Comparison of ENCODE assay signal across 11 cellular contexts in the genomic region with DNA sequence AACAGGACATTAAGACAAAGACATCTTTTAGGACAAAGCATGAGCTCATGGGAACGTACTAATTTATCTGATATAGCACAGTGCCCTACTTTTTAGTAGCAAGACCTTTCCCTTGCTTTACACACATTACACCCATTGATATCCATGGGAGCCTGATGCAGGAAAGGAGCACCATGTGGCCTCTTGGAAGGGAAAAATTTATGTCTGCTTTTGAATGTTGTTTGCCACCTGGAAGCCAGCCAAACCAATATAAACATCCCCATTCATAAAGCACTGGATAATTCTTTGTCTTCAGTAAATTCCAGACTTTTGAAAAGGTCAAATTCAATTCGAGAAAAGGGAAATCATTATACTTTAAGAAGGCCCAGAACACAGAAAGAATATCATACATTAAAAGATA.
A peak's percentile ranks its signal among the peaks of the same experiment; 100 is the strongest.
DNase-seq lines count a peak whose midpoint lies in the region; ATAC-seq and TF ChIP-seq lines count a peak whose summit lies in the region.
"Had no signal": no experiment of that assay in that cellular context is flagged by ENCODE, and none has a peak within 500 bp of the region (broad histone marks: within the 10 kb centered on the region; RNA-seq: fewer than 3 reads in every experiment).

No MANE protein-coding gene starts in this region.

- in situ Hi-C loops in HAP-1 (cut with MboI; ENCODE audit: low sequenced_read_pairs) (no loop called here), mammary epithelial cell (cut with MboI; ENCODE audit: low sequenced_read_pairs in 2 of 2) (no loop called here)

- no peak overlapping the region for H2AFZ ChIP-seq in mammary epithelial cell (ENCODE audit: low read depth, low read length)

- 3% methylated on average over 2 of the region's 2 CpGs for WGBS in mammary epithelial cell (ENCODE audit: low coverage, missing lambda C conversion rate)

- intact Hi-C loops in mammary epithelial cell (cut with micrococcal nuclease) = no loop called here

- H3K79me2 ChIP-seq in mammary epithelial cell (ENCODE audit: insufficient read depth, low read length) = peaks cover 44% of the 10 kb centered on the region

- dilution Hi-C loops in mammary epithelial cell (cut with HindIII; ENCODE audit: low sequenced_read_pairs) = no loop called here

- peaks cover 39% of the 10 kb centered on the region for H3K4me1 ChIP-seq in HAP-1
- H3K4me1 ChIP-seq in mammary epithelial cell (ENCODE audit: insufficient read depth, low read length) = peaks cover 14% of the 10 kb centered on the region

- no peaks in the 10 kb centered on the region for H3K9me3 ChIP-seq in HAP-1
- no peaks in the 10 kb centered on the region for H3K9me3 ChIP-seq in mammary epithelial cell (replicated peaks; ENCODE audit: insufficient read depth, low read length)
- H3K9me3 ChIP-seq: thoracic aorta had no signal

- ATAC-seq in GM19023 (IDR thresholded peaks at IDR 0.05; ENCODE audit: unreplicated experiment) (no peak), HG03571 (IDR thresholded peaks at IDR 0.05; ENCODE audit: unreplicated experiment) (no peak), HG03460 (IDR thresholded peaks at IDR 0.05; ENCODE audit: unreplicated experiment) (no peak)
- ATAC-seq: K562 had no signal

- CTCF ChIA-PET in mammary epithelial cell (lab: Charles Lee; ENCODE audit: low non-redundant PET) = interaction anchor here (0.7 kb wide), 1 partner anchor 132 kb away, joined by 4 read pairs; no protein-coding TSS in a partner anchor

- BruUV-seq in mammary epithelial cell (replicated peaks; lab: Mats Ljungman, UMichigan) = no TSS peak

- DNase-seq in HAP-1 (ENCODE audit: low spot score in 2 of 2) (peak; percentile 76 to 85), NCI-H2196 (lab: John Stamatoyannopoulos, UW; ENCODE audit: unreplicated experiment) (peak; percentile 50), mammary epithelial cell (peak; percentile 42), skeletal muscle cell (ENCODE audit: low read depth) (peak; percentile 35), HUDEP-2 (lab: John Stamatoyannopoulos, UW; ENCODE audit: unreplicated experiment in 76 of 76) (no peak)
- DNase-seq: activated effector memory CD4-positive, alpha-beta T cell treated with Interleukin-2 at 50 U/mL for 16 hours had no signal

- H3K27ac ChIP-seq in mammary epithelial cell (ENCODE audit: insufficient read depth, low read depth, low read length) = no peak overlapping the region
- H3K27ac ChIP-seq: thoracic aorta had no signal

- H4K20me1 ChIP-seq in mammary epithelial cell (ENCODE audit: insufficient read depth, low read length) = no peaks in the 10 kb centered on the region

- no peak overlapping the region for H3K4me2 ChIP-seq in mammary epithelial cell (ENCODE audit: insufficient read depth, low read depth, low read length)

- TF ChIP-seq CTCF in mammary epithelial cell (conservative IDR thresholded peaks at IDR 0.05 in 1 of 2, IDR thresholded peaks at IDR 0.05 in 1 of 2; ENCODE audit: extremely low read depth in 1 of 2, insufficient read depth in 1 of 2, low read depth in 1 of 2, low read length in 2 of 2) = no peak

- H3K4me3 ChIP-seq in HAP-1 (no peak overlapping the region), mammary epithelial cell (replicated peaks in 1 of 3; ENCODE audit: insufficient read depth in 1 of 3, low read depth in 2 of 3, low read length in 3 of 3) (no peak overlapping the region), skeletal muscle cell (ENCODE audit: low read depth, low read length) (no peak overlapping the region)
- H3K4me3 ChIP-seq: K562, thoracic aorta had no signal

- H3K36me3 ChIP-seq in HAP-1 (replicated peaks) (no peaks in the 10 kb centered on the region), mammary epithelial cell (ENCODE audit: insufficient read depth, low read length) (no peaks in the 10 kb centered on the region)
- H3K36me3 ChIP-seq: thoracic aorta had no signal

- H3K9ac ChIP-seq in mammary epithelial cell (ENCODE audit: insufficient read depth, low read length) = no peak overlapping the region

- H3K27me3 ChIP-seq in HAP-1 (ENCODE audit: low read depth) (no peaks in the 10 kb centered on the region), mammary epithelial cell (ENCODE audit: insufficient read depth, low read length) (no peaks in the 10 kb centered on the region)

Comparison
In these comparisons a context has a peak if more than half of its experiments do, and no peak if none do; other contexts are left out.
1. DNase-seq: peak in HAP-1 (2 of 2), NCI-H2196 (single experiment), mammary epithelial cell (single experiment) and skeletal muscle cell (single experiment); none in HUDEP-2 (0 of 76).